ENCODE assay signal across 8 cellular contexts in genomic region chr19:752652-753517, GRCh38. TPM values are rescaled to one million over a fixed set of nuclear protein-coding genes. Genes with fewer than 3 reads are reported as not detected.
DNase-seq lines count a peak whose midpoint lies in the region; ATAC-seq and TF ChIP-seq lines count a peak whose summit lies in the region.

No MANE protein-coding gene starts in this region.

- no peak for TF ChIP-seq CTCF in AG04450 (IDR thresholded peaks at IDR 0.05; ENCODE audit: low read depth, low read length)
- TF ChIP-seq CTCF in colonic mucosa (IDR thresholded peaks at IDR 0.05): no peak
- TF ChIP-seq CTCF in mucosa of descending colon (IDR thresholded peaks at IDR 0.05): no peak
- no peak for TF ChIP-seq CTCF in GM10248 (IDR thresholded peaks at IDR 0.05; ENCODE audit: control extremely low read depth, extremely low read depth, low read depth, missing control alignments)

- ATAC-seq in mucosa of descending colon: peak; percentile 59
- no peak for ATAC-seq in HG03095 (IDR thresholded peaks at IDR 0.05; ENCODE audit: unreplicated experiment)

- POLR2A ChIA-PET in AG04450 (lab: Yijun Ruan, JAX) (interaction anchor here (0.6 to 1.4 kb wide), 9 partner anchors 10 to 1700 kb away, joined by 3 to 5 read pairs (median 3); partner anchors contain the start of gene GPX4), GM10248 (lab: Yijun Ruan, JAX) (interaction anchor here (0.6 kb wide), 1 partner anchor 314 kb away, joined by 6 read pairs; no protein-coding TSS in a partner anchor)

- intact Hi-C loops in colonic mucosa (cut with DNase I): no loop called here
- intact Hi-C loops in mucosa of descending colon (cut with DNase I, micrococcal nuclease): no loop called here

- H3K4me3 ChIP-seq in AG04450 (ENCODE audit: low read depth, low read length): no peak overlapping the region
- peak overlapping the region; percentile 63 for H3K4me3 ChIP-seq in colonic mucosa
- H3K4me3 ChIP-seq in mucosa of descending colon: peak overlapping the region; percentile 4

- H3K36me3 ChIP-seq in colonic mucosa (no peaks in the 10 kb centered on the region), mucosa of descending colon (ENCODE audit: low read depth) (peaks cover 4% of the 10 kb centered on the region)

- CTCF ChIA-PET in AG04450 (lab: Charles Lee): interaction anchor here (0.6 to 1.5 kb wide), 3 partner anchors 17 to 146 kb away, joined by 3 to 11 read pairs (median 5); no protein-coding TSS in a partner anchor
- CTCF ChIA-PET in GM10248 (lab: Yijun Ruan, JAX): interaction anchor here (1.2 to 2.4 kb wide), 3 partner anchors 17 to 168 kb away, joined by 3 to 4 read pairs (median 4); no protein-coding TSS in a partner anchor

- H3K4me1 ChIP-seq in colonic mucosa: no peaks in the 10 kb centered on the region
- H3K4me1 ChIP-seq in mucosa of descending colon (ENCODE audit: low read depth): peaks cover 26% of the 10 kb centered on the region

- H3K9me3 ChIP-seq in AG04450 (ENCODE audit: control insufficient read depth, insufficient read depth, low read length) (peaks cover 21% of the 10 kb centered on the region), colonic mucosa (no peaks in the 10 kb centered on the region), mucosa of descending colon (no peaks in the 10 kb centered on the region)

- H3K27ac ChIP-seq in AG04450 (ENCODE audit: low read depth, low read length) (peak overlapping the region; percentile 98), colonic mucosa (peak overlapping the region; percentile 98)

- DNase-seq in AG04450 (ENCODE audit: low read depth, low spot score) (peak; percentile 69), M059J (ENCODE audit: low read depth) (peak; percentile 78), colonic mucosa (peak; percentile 94), mucosa of descending colon (peak; percentile 91 to 94 (median 93)), DMS79 (lab: John Stamatoyannopoulos, UW) (no peak), GM10248 (ENCODE audit: extremely low spot score) (no peak)
- no peak for DNase-seq in stimulated activated naive CD4-positive, alpha-beta T cell treated with Interleukin-2 at 50 U/mL for 16 hours (lab: John Stamatoyannopoulos, UW)

- peak overlapping the region; percentile 61 to 89 for H3K9ac ChIP-seq in colonic mucosa (ENCODE audit: low read depth in 2 of 2, low read length in 2 of 2)

- H3K27me3 ChIP-seq in AG04450 (ENCODE audit: control insufficient read depth, insufficient read depth, low read length) (no peaks in the 10 kb centered on the region), colonic mucosa (no peaks in the 10 kb centered on the region)

RNA-seq across cellular contexts. Expression of gene MISP, which starts 2.0 kb away (rescaled TPM):
- polyA plus RNA-seq in AG04450 (2011; rRNA removed): 0.07 and 0.09 TPM in 2 replicates
- 0.18 TPM in 1 of 2 replicates, not detected in the other for polyA minus RNA-seq in AG04450 (2011; rRNA and poly(A)+ RNA removed)
- total RNA-seq in M059J (2014; rRNA removed; shearing (Covaris generic)): 0.37 and 0.79 TPM in 2 replicates
- total RNA-seq in colonic mucosa (100 to 1,000 TPM; 285 to 320 TPM), mucosa of descending colon (100 to 1,000 TPM; 184 to 443 (median 361) TPM)

RNA-seq across cellular contexts. Expression of gene PALM, which starts 44.1 kb away (rescaled TPM):
- polyA plus RNA-seq in AG04450 (2011; rRNA removed): 1.8 and 2.4 TPM in 2 replicates
- 1.3 and 1.6 TPM in 2 replicates for polyA minus RNA-seq in AG04450 (2011; rRNA and poly(A)+ RNA removed)
- 0.07 and 1.4 TPM in 2 replicates for total RNA-seq in M059J (2014; rRNA removed; shearing (Covaris generic))
- 10 to 100 TPM in 1 of 2 donors, 1 to 10 TPM in 1; 3.9 to 13.5 TPM for total RNA-seq in colonic mucosa
- total RNA-seq in mucosa of descending colon: 10 to 100 TPM in 2 of 3 donors, 1 to 10 TPM in 1; 8.1 to 58.4 (median 13.0) TPM

RNA-seq across cellular contexts. Expression of gene PTBP1, which starts 44.4 kb away (rescaled TPM):
- polyA plus RNA-seq in AG04450 (2011; rRNA removed): 141 and 216 TPM in 2 replicates
- polyA minus RNA-seq in AG04450 (2011; rRNA and poly(A)+ RNA removed): 159 and 225 TPM in 2 replicates
- 184 and 196 TPM in 2 replicates for total RNA-seq in M059J (2014; rRNA removed; shearing (Covaris generic))
- total RNA-seq in colonic mucosa (100 to 1,000 TPM; 284 to 457 TPM), mucosa of descending colon (100 to 1,000 TPM; 204 to 305 (median 281) TPM)

RNA-seq across cellular contexts. Expression of gene PRSS57, which starts 57.6 kb away (rescaled TPM):
- polyA plus RNA-seq in AG04450 (2011; rRNA removed): not detected in 2 replicates
- not detected in 2 replicates for polyA minus RNA-seq in AG04450 (2011; rRNA and poly(A)+ RNA removed)
- total RNA-seq in M059J (2014; rRNA removed; shearing (Covaris generic)): not detected in 2 replicates
- not detected for total RNA-seq in colonic mucosa
- total RNA-seq in mucosa of descending colon: not detected

Comparison
In these comparisons a context has a peak if more than half of its experiments do, and no peak if none do; other contexts are left out.
1. DNase-seq: peak in AG04450 (single experiment), M059J (single experiment), colonic mucosa (single experiment) and mucosa of descending colon (3 of 3); none in DMS79 (single experiment), stimulated activated naive CD4-positive, alpha-beta T cell treated with Interleukin-2 at 50 U/mL for 16 hours (single experiment) and GM10248 (single experiment).
2. RNA of gene MISP, which starts 2.0 kb away (total RNA-seq): 184 to 443 TPM in mucosa of descending colon and 285 to 320 TPM in colonic mucosa; 0.37 to 0.79 TPM in M059J; every median in the first group is over 100 times any median in the second.